In the genomic region with DNA sequence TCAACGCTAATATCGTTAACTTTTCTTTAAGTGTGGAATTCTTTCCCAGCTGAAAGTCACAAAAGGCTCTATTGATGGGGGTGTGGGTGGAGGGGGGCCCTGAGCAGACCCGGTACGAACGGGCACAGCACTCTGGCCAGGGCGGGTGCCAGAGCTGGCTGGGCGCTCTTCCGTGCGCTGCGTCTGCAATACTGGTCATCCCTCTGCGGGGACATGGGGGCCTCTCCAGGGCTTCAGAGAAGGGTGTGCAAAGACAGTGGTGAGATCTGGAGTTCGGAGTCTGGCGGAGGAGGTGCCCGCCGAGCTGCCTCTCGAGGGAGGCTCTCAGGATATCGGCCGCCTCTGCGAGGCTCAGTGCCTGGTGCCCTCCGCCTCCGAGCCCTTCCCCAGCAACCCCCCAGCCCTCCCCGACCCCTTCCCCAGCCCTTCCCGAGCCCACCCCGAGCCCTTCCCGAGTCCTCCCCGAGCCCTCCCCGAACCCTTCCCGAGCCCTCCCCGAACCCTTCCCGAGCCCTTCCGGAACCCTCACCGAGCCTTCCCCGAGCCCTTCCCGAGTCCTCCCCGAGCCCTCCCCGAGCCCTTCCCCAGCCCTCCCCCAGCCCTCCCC, we compare ENCODE assay signal across 16 cellular contexts. TPM values are rescaled to one million over a fixed set of nuclear protein-coding genes. Genes with fewer than 3 reads are reported as not detected.
DNase-seq lines count a peak whose midpoint lies in the region; ATAC-seq and TF ChIP-seq lines count a peak whose summit lies in the region.
"Had no signal": no experiment of that assay in that cellular context is flagged by ENCODE, and none has a peak within 500 bp of the region (broad histone marks: within the 10 kb centered on the region; RNA-seq: fewer than 3 reads in every experiment).

No MANE protein-coding gene starts in this region.

- no peaks in the 10 kb centered on the region for H3K9me3 Mint-ChIP-seq in activated B cell treated with CpG ODN at 0.5 μM for 24 hours
- H3K9me3 Mint-ChIP-seq: activated T-cell treated with anti-CD3 and anti-CD28 coated beads, Interleukin-2, amount 50 U/mL, for 24 hours; central memory CD8-positive, alpha-beta T cell had no signal

- H3K4me3 Mint-ChIP-seq in activated B cell treated with CpG ODN at 0.5 μM for 24 hours: no peak overlapping the region
- H3K4me3 Mint-ChIP-seq: activated T-cell treated with anti-CD3 and anti-CD28 coated beads, Interleukin-2, amount 50 U/mL, for 24 hours; central memory CD8-positive, alpha-beta T cell; naive thymus-derived CD4-positive, alpha-beta T cell had no signal

- 76 to 80% (median 79%) methylated on average over 27 to 36 of the region's 36 CpGs for WGBS in heart left ventricle, 4 donors
- 81 to 82% methylated on average over 24 to 36 of the region's 36 CpGs for WGBS in aorta, 2 donors

- H3K9me3 ChIP-seq in heart left ventricle (no peaks in the 10 kb centered on the region), lower lobe of right lung (no peaks in the 10 kb centered on the region), aorta (ENCODE audit: control insufficient read depth, low read length) (no peaks in the 10 kb centered on the region)
- H3K9me3 ChIP-seq: SJCRH30 had no signal

- CTCF ChIA-PET in activated B cell treated with CpG ODN at 0.5 μM for 24 hours (lab: Charles Lee): no interaction called here

- ATAC-seq in heart left ventricle (no peak), activated B cell treated with CpG ODN at 0.5 μM for 24 hours (ENCODE audit: low read depth) (no peak), lower lobe of right lung (peak in 1 of 2 donors; percentile 3), aorta (ENCODE audit: low FRiP score) (no peak), GM18505 (IDR thresholded peaks at IDR 0.05; ENCODE audit: unreplicated experiment) (no peak)
- ATAC-seq: naive thymus-derived CD4-positive, alpha-beta T cell had no signal

- H3K27ac ChIP-seq in heart left ventricle (no peak overlapping the region), lower lobe of right lung (no peak overlapping the region), aorta (ENCODE audit: low read depth in 1 of 2, low read length in 2 of 2) (no peak overlapping the region)
- H3K27ac ChIP-seq: GM23248, SJCRH30 had no signal

- no peak for TF ChIP-seq POLR2A in heart left ventricle (IDR thresholded peaks at IDR 0.05)
- no peak for TF ChIP-seq POLR2A in GM18505 (IDR thresholded peaks at IDR 0.05; ENCODE audit: borderline replicate concordance, extremely low read depth, insufficient read depth, insufficient read length)

- peaks cover 6% of the 10 kb centered on the region for H3K4me1 Mint-ChIP-seq in activated B cell treated with CpG ODN at 0.5 μM for 24 hours
- H3K4me1 Mint-ChIP-seq: central memory CD8-positive, alpha-beta T cell had no signal

- POLR2A ChIA-PET in activated B cell treated with CpG ODN at 0.5 μM for 24 hours (lab: Charles Lee): no interaction called here

- H3K36me3 ChIP-seq in heart left ventricle: no peaks in the 10 kb centered on the region
- no peaks in the 10 kb centered on the region for H3K36me3 ChIP-seq in lower lobe of right lung
- H3K36me3 ChIP-seq in aorta (ENCODE audit: control insufficient read depth in 1 of 2, insufficient read depth in 2 of 2, low read length in 1 of 2): no peaks in the 10 kb centered on the region
- H3K36me3 ChIP-seq: SJCRH30 had no signal

- H3K4me3 ChIP-seq in heart left ventricle (no peak overlapping the region), lower lobe of right lung (no peak overlapping the region), aorta (ENCODE audit: low read length in 2 of 2) (no peak overlapping the region)
- H3K4me3 ChIP-seq: GM23248, SJCRH30 had no signal

- peaks cover 7 to 59% (median 25%) of the 10 kb centered on the region in 9 donors for H3K27me3 ChIP-seq in heart left ventricle
- H3K27me3 ChIP-seq in lower lobe of right lung (ENCODE audit: low read depth): peaks cover 28% of the 10 kb centered on the region
- H3K27me3 ChIP-seq in aorta (ENCODE audit: control insufficient read depth in 1 of 2, insufficient read depth in 2 of 2, low read length in 1 of 2): no peaks in the 10 kb centered on the region
- H3K27me3 ChIP-seq: SJCRH30 had no signal

- peaks cover 21% of the 10 kb centered on the region for H3K27me3 Mint-ChIP-seq in activated B cell treated with CpG ODN at 0.5 μM for 24 hours

- TF ChIP-seq CTCF in heart left ventricle (IDR thresholded peaks at IDR 0.05): no peak
- TF ChIP-seq CTCF in activated B cell treated with CpG ODN at 0.5 μM for 24 hours (IDR thresholded peaks at IDR 0.05): no peak
- TF ChIP-seq CTCF in lower lobe of right lung (IDR thresholded peaks at IDR 0.05): no peak

- intact Hi-C loops in heart left ventricle (cut with DNase I): no loop called here
- intact Hi-C loops in cardiac septum (cut with DNase I): no loop called here
- intact Hi-C loops in activated B cell treated with CpG ODN at 0.5 μM for 24 hours (cut with micrococcal nuclease): no loop called here
- intact Hi-C loops in lower lobe of right lung (cut with DNase I): no loop called here
- intact Hi-C loops in aorta (cut with DNase I): loop anchor here in 1 of 2 donors (10.0 kb wide), 1 partner anchor 669 kb away; the partner anchor contains the start of gene SLBP

- no peak overlapping the region for H3K27ac Mint-ChIP-seq in activated B cell treated with CpG ODN at 0.5 μM for 24 hours
- H3K27ac Mint-ChIP-seq: activated T-cell treated with anti-CD3 and anti-CD28 coated beads, Interleukin-2, amount 50 U/mL, for 24 hours; naive thymus-derived CD4-positive, alpha-beta T cell had no signal

- peaks cover 0 to 30% (median 19%) of the 10 kb centered on the region in 12 donors for H3K4me1 ChIP-seq in heart left ventricle
- H3K4me1 ChIP-seq in lower lobe of right lung: peaks cover 38% of the 10 kb centered on the region
- H3K4me1 ChIP-seq in aorta (ENCODE audit: control insufficient read depth in 1 of 2, insufficient read depth in 2 of 2, low read length in 2 of 2): no peaks in the 10 kb centered on the region

- DNase-seq in heart left ventricle (peak in 3 of 5 donors; percentile 22 to 47 (median 26)), cardiac septum (ENCODE audit: low spot score) (no peak), activated B cell treated with CpG ODN at 0.5 μM for 24 hours (peak; percentile 5), lower lobe of right lung (peak; percentile 18), aorta (peak; percentile 40 to 76), Ammon's horn (ENCODE audit: low spot score) (no peak), islet precursor cell (no peak)
- DNase-seq: activated T-cell treated with anti-CD3 and anti-CD28 coated beads, Interleukin-2, amount 50 U/mL, for 24 hours; GF-D8; naive thymus-derived CD4-positive, alpha-beta T cell; NCI-H1417 treated with DMSO at 0.1 percent for 48 hours; SJCRH30; T-helper 9 cell had no signal

- no peaks in the 10 kb centered on the region for H3K36me3 Mint-ChIP-seq in activated B cell treated with CpG ODN at 0.5 μM for 24 hours (ENCODE audit: low read depth)

RNA-seq across cellular contexts. Expression of gene FGFRL1, which starts 34.3 kb away (rescaled TPM):
- total RNA-seq in heart left ventricle: 10 to 100 TPM; 23.6 to 90.7 (median 30.6) TPM
- 10 to 100 TPM; 26.9 to 47.1 TPM for polyA plus RNA-seq in heart left ventricle
- 28.1 TPM for total RNA-seq in cardiac septum
- total RNA-seq in activated B cell treated with CpG ODN at 0.5 μM for 24 hours: 4.2 and 5.6 TPM in 2 replicates
- total RNA-seq in lower lobe of right lung: 23.4 TPM
- total RNA-seq in aorta: 10 to 100 TPM; 28.9 to 32.9 TPM
- 10 to 100 TPM in 1 of 2 donors, 1 to 10 TPM in 1; 6.9 to 19.5 TPM for polyA plus RNA-seq in aorta

RNA-seq across cellular contexts. Expression of gene SLC26A1, which starts 52.5 kb away (rescaled TPM):
- total RNA-seq in heart left ventricle (under 1 TPM in 4 of 9 donors, not detected in 5; 0.19 to 0.27 (median 0.25) TPM), cardiac septum (0.22 TPM), activated B cell treated with CpG ODN at 0.5 μM for 24 hours (0.15 TPM in 1 of 2 replicates, not detected in the other), lower lobe of right lung (1.0 TPM), aorta (under 1 TPM in 1 of 2 donors, not detected in 1; 0.45 TPM)
- polyA plus RNA-seq in heart left ventricle (under 1 TPM; 0.03 to 0.27 TPM), aorta (under 1 TPM; 0.38 to 0.87 TPM)
- total RNA-seq: SJCRH30 had no signal

RNA-seq across cellular contexts. Expression of gene IDUA, which starts 58.9 kb away (rescaled TPM):
- 10 to 100 TPM in 3 of 9 donors, 1 to 10 TPM in 6; 5.0 to 17.4 (median 6.9) TPM for total RNA-seq in heart left ventricle
- 1 to 10 TPM; 3.2 to 6.8 TPM for polyA plus RNA-seq in heart left ventricle
- total RNA-seq in cardiac septum: 12.9 TPM
- 24.7 and 32.9 TPM in 2 replicates for total RNA-seq in activated B cell treated with CpG ODN at 0.5 μM for 24 hours
- 46.0 TPM for total RNA-seq in lower lobe of right lung
- 10 to 100 TPM; 27.5 to 44.2 TPM for total RNA-seq in aorta
- 10 to 100 TPM in 1 of 2 donors, 1 to 10 TPM in 1; 5.9 to 42.5 TPM for polyA plus RNA-seq in aorta

Comparison
In these comparisons a context has a peak if more than half of its experiments do, and no peak if none do; other contexts are left out.
1. DNase-seq: peak in heart left ventricle (3 of 5), activated B cell treated with CpG ODN at 0.5 μM for 24 hours (single experiment), lower lobe of right lung (single experiment) and aorta (2 of 2); none in cardiac septum (single experiment), Ammon's horn (single experiment) and islet precursor cell (single experiment).